ENCODE assay signal across 16 cellular contexts in the genomic region with DNA sequence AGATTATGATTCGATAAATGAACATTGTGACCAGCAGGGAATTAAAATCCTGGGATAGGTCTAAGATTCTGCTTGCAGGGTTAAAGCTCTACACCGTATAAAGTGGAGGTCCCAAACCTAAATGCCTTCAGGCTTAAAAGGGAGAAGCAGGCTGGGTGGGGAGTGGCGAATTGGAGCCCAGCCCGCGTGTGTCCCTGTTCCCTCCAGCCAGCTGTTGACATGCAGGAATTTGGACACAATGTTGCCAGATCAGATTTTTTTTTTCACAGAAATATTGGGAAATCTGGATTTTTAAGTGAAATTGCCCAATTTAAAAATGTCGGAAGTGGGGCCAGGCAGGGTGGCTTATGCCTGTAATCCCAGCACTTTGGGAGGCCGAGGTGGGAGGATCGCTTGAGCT.
"Had no signal": no experiment of that assay in that cellular context is flagged by ENCODE, and none has a peak within 500 bp of the region (broad histone marks: within the 10 kb centered on the region; RNA-seq: fewer than 3 reads in every experiment).

No MANE protein-coding gene starts in this region.

- H3K27ac ChIP-seq: gastrocnemius medialis, pancreas, sigmoid colon, thyroid gland, upper lobe of right lung, vagina had no signal

- H3K27me3 ChIP-seq: esophagus squamous epithelium, gastrocnemius medialis, pancreas, sigmoid colon, thyroid gland, upper lobe of right lung, vagina had no signal

- H3K4me1 ChIP-seq: esophagus squamous epithelium, pancreas, thyroid gland, upper lobe of right lung had no signal

- H3K36me3 ChIP-seq: pancreas had no signal

- DNase-seq: cerebellar nuclear complex; esophagus squamous epithelium; glutamatergic neuron; immature natural killer cell; mesendoderm; naive B cell; occipital lobe; pancreas; sigmoid colon; small intestine; stimulated activated CD4-positive, alpha-beta T cell treated with anti-CD3 and anti-CD28 coated beads, Interleukin-2, amount 100 ng/mL, for 48 hours; stimulated activated naive CD4-positive, alpha-beta T cell treated with Interleukin-2 at 50 U/mL for 16 hours; thyroid gland; upper lobe of right lung had no signal

- ATAC-seq: pancreas, upper lobe of right lung had no signal

- H3K9me3 ChIP-seq: esophagus squamous epithelium, gastrocnemius medialis, pancreas, sigmoid colon, thyroid gland, upper lobe of right lung, vagina had no signal

- H3K4me3 ChIP-seq: esophagus squamous epithelium, gastrocnemius medialis, pancreas, sigmoid colon, thyroid gland, upper lobe of right lung, vagina had no signal
